In the genomic region with DNA sequence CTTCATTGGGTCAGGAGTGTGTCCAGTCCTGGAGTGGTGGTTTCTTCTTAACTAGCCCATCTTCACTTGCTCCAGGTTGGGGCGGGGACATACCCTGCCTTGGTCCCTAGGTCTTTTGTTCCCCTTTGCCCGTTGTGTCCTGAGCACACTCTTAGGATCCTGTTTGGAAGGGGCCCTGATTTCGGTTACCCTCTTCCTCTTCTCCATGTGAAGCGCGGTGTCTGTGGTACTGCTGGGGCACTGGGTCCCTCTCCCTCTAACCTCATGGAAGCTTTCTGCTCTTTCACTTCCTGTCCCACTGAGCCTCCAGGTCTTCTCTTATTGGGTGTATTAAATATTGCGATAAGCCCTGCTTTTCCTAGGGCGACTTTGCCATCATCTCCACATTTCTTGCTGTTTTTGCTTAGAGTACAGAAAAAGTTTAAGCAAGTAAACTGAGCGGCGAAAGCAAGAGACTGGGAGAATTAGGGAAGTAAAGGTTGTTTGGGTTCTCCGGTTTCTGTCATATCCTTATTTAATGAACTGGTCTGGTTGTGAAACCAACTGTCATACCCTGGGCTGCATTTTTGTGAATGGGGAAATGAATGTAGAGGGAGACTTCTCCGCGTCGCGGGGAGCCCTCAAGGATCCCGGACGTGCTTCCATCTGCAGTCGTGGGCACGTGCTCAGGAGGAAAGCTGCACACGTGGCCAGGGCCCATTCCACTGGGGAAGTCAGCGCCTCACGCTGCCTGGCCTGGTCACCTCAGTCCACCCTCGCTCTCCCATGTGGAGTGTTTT, we compare ENCODE assay signal across 13 cellular contexts.
DNase-seq lines count a peak whose midpoint lies in the region; ATAC-seq and TF ChIP-seq lines count a peak whose summit lies in the region.
"Had no signal": no experiment of that assay in that cellular context is flagged by ENCODE, and none has a peak within 500 bp of the region (broad histone marks: within the 10 kb centered on the region; RNA-seq: fewer than 3 reads in every experiment).

No MANE protein-coding gene starts in this region.

- H3K9me3 Mint-ChIP-seq in dendritic cell treated with granulocyte-macrophage colony-stimulating factor and Interleukin-4, amounts not matched to agents 40 ng/mL and 50 ng/mL, for 4 days, result peaks cover 11% of the 10 kb centered on the region
- H3K9me3 Mint-ChIP-seq in activated CD4-positive, alpha-beta T cell treated with anti-CD3 and anti-CD28 coated beads for 36 hours (ENCODE audit: low read depth), result peaks cover 9% of the 10 kb centered on the region

- H3K27ac ChIP-seq in Karpas-422 (ENCODE audit: low read length) (no peak overlapping the region), esophagus squamous epithelium (peak overlapping the region in 2 of 4 donors; percentile 29 to 62)
- H3K27ac ChIP-seq: epithelial cell of prostate had no signal

- H3K9ac ChIP-seq in Karpas-422 (ENCODE audit: low read length), result no peak overlapping the region

- H3K4me3 Mint-ChIP-seq in dendritic cell treated with granulocyte-macrophage colony-stimulating factor and Interleukin-4, amounts not matched to agents 40 ng/mL and 50 ng/mL, for 4 days, result peak overlapping the region; percentile 52
- H3K4me3 Mint-ChIP-seq in activated CD4-positive, alpha-beta T cell treated with anti-CD3 and anti-CD28 coated beads for 36 hours, result no peak overlapping the region
- H3K4me3 Mint-ChIP-seq: activated T-helper 1 cell treated with anti-CD3 and anti-CD28 coated beads, Interleukin-12 subunit alpha, Interleukin-12 subunit beta, Interleukin-2, Interleukin-4 antibody, amounts not matched to agents 30 ng/mL and 10 ng/mL and 1 ng/mL, durations not matched to agents 14 hours and 24 hours and 36 hours had no signal

- H3K79me2 ChIP-seq in Karpas-422 (ENCODE audit: low read length), result no peaks in the 10 kb centered on the region

- no peak overlapping the region for H2AFZ ChIP-seq in Karpas-422 (ENCODE audit: low read length)

- no peaks in the 10 kb centered on the region for H3K9me2 ChIP-seq in Karpas-422 (replicated peaks; ENCODE audit: insufficient read depth, low read length)

- no peak for TF ChIP-seq CTCF in esophagus squamous epithelium (IDR thresholded peaks at IDR 0.05)

- no peaks in the 10 kb centered on the region for H3K27me3 ChIP-seq in Karpas-422 (ENCODE audit: low read length)
- H3K27me3 ChIP-seq in esophagus squamous epithelium, result no peaks in the 10 kb centered on the region

- no peak for ATAC-seq in activated CD4-positive, alpha-beta T cell treated with anti-CD3 and anti-CD28 coated beads for 36 hours
- ATAC-seq in HG02885 (IDR thresholded peaks at IDR 0.05; ENCODE audit: poor library complexity, unreplicated experiment), result no peak
- ATAC-seq in GM19035 (IDR thresholded peaks at IDR 0.05; ENCODE audit: unreplicated experiment), result no peak

- intact Hi-C loops in dendritic cell treated with granulocyte-macrophage colony-stimulating factor and Interleukin-4, amounts not matched to agents 40 ng/mL and 50 ng/mL, for 4 days (cut with micrococcal nuclease), result loop anchor here (1.0 to 5.0 kb wide), 2 partner anchors 24 to 41 kb away; no protein-coding TSS in a partner anchor
- intact Hi-C loops in activated CD4-positive, alpha-beta T cell treated with anti-CD3 and anti-CD28 coated beads for 36 hours (cut with DNase I, micrococcal nuclease), result no loop called here
- intact Hi-C loops in esophagus squamous epithelium (cut with DNase I), result no loop called here

- POLR2A ChIA-PET in activated CD4-positive, alpha-beta T cell treated with anti-CD3 and anti-CD28 coated beads for 36 hours (lab: Charles Lee), result no interaction called here

- CTCF ChIA-PET in activated CD4-positive, alpha-beta T cell treated with anti-CD3 and anti-CD28 coated beads for 36 hours (lab: Charles Lee), result interaction anchor here (1.0 to 1.2 kb wide), 2 partner anchors 57 to 103 kb away, joined by 3 read pairs; no protein-coding TSS in a partner anchor

- WGBS in esophagus squamous epithelium, 2 donors, result 75 to 82% methylated on average over 16 to 19 of the region's 22 CpGs

- H3K36me3 Mint-ChIP-seq in dendritic cell treated with granulocyte-macrophage colony-stimulating factor and Interleukin-4, amounts not matched to agents 40 ng/mL and 50 ng/mL, for 4 days (ENCODE audit: low read depth), result peaks cover 13% of the 10 kb centered on the region
- H3K36me3 Mint-ChIP-seq in activated CD4-positive, alpha-beta T cell treated with anti-CD3 and anti-CD28 coated beads for 36 hours (ENCODE audit: low read depth), result no peaks in the 10 kb centered on the region

- DNase-seq in Ammon's horn (ENCODE audit: low spot score) (peak; percentile 66), Karpas-422 (peak; percentile 59), mucosa of gallbladder (ENCODE audit: low spot score) (peak; percentile 33), esophagus squamous epithelium (lab: John Stamatoyannopoulos, UW) (no peak)
- DNase-seq in activated CD4-positive, alpha-beta T cell treated with anti-CD3 and anti-CD28 coated beads for 36 hours, result no peak
- DNase-seq: DND-41, KG1, NCI-H2171 treated with DMSO at 0.1 percent for 48 hours had no signal

- no peak for TF ChIP-seq POLR2A in esophagus squamous epithelium (IDR thresholded peaks at IDR 0.05)

- no peaks in the 10 kb centered on the region for H4K20me1 ChIP-seq in Karpas-422 (ENCODE audit: insufficient read depth, low read depth, low read length)

- H3K27me3 Mint-ChIP-seq in dendritic cell treated with granulocyte-macrophage colony-stimulating factor and Interleukin-4, amounts not matched to agents 40 ng/mL and 50 ng/mL, for 4 days, result peaks cover 6% of the 10 kb centered on the region
- peaks cover 10% of the 10 kb centered on the region for H3K27me3 Mint-ChIP-seq in activated CD4-positive, alpha-beta T cell treated with anti-CD3 and anti-CD28 coated beads for 36 hours

- H3K36me3 ChIP-seq in Karpas-422 (ENCODE audit: insufficient read depth, low read length) (no peaks in the 10 kb centered on the region), esophagus squamous epithelium (no peaks in the 10 kb centered on the region)

- H3K9me3 ChIP-seq in Karpas-422 (ENCODE audit: low read length), result peaks cover 8% of the 10 kb centered on the region
- no peaks in the 10 kb centered on the region for H3K9me3 ChIP-seq in esophagus squamous epithelium

- H3K4me3 ChIP-seq in Karpas-422 (ENCODE audit: low read length) (no peak overlapping the region), esophagus squamous epithelium (no peak overlapping the region)

- H3K4me1 Mint-ChIP-seq in dendritic cell treated with granulocyte-macrophage colony-stimulating factor and Interleukin-4, amounts not matched to agents 40 ng/mL and 50 ng/mL, for 4 days (ENCODE audit: low read depth), result peaks cover 62% of the 10 kb centered on the region
- peaks cover 5% of the 10 kb centered on the region for H3K4me1 Mint-ChIP-seq in activated CD4-positive, alpha-beta T cell treated with anti-CD3 and anti-CD28 coated beads for 36 hours

- peak overlapping the region; percentile 92 for H3K27ac Mint-ChIP-seq in dendritic cell treated with granulocyte-macrophage colony-stimulating factor and Interleukin-4, amounts not matched to agents 40 ng/mL and 50 ng/mL, for 4 days
- H3K27ac Mint-ChIP-seq in activated CD4-positive, alpha-beta T cell treated with anti-CD3 and anti-CD28 coated beads for 36 hours, result no peak overlapping the region
- H3K27ac Mint-ChIP-seq: activated T-helper 1 cell treated with anti-CD3 and anti-CD28 coated beads, Interleukin-12 subunit alpha, Interleukin-12 subunit beta, Interleukin-2, Interleukin-4 antibody, amounts not matched to agents 30 ng/mL and 10 ng/mL and 1 ng/mL, durations not matched to agents 14 hours and 24 hours and 36 hours had no signal

- peaks cover 8% of the 10 kb centered on the region for H3K4me1 ChIP-seq in Karpas-422 (ENCODE audit: low read length)
- peaks cover 0 to 10% (median 0%) of the 10 kb centered on the region in 3 donors for H3K4me1 ChIP-seq in esophagus squamous epithelium

- peak overlapping the region; percentile 7 for H3K4me2 ChIP-seq in Karpas-422 (ENCODE audit: low read depth, low read length, poor library complexity, severe bottlenecking)

Comparison
In these comparisons a context has a peak if more than half of its experiments do, and no peak if none do; other contexts are left out.
1. DNase-seq: peak in Ammon's horn (single experiment), Karpas-422 (single experiment) and mucosa of gallbladder (single experiment); none in activated CD4-positive, alpha-beta T cell treated with anti-CD3 and anti-CD28 coated beads for 36 hours (single experiment) and esophagus squamous epithelium (single experiment).